ENCODE assay signal across 8 cellular contexts in the genomic region with DNA sequence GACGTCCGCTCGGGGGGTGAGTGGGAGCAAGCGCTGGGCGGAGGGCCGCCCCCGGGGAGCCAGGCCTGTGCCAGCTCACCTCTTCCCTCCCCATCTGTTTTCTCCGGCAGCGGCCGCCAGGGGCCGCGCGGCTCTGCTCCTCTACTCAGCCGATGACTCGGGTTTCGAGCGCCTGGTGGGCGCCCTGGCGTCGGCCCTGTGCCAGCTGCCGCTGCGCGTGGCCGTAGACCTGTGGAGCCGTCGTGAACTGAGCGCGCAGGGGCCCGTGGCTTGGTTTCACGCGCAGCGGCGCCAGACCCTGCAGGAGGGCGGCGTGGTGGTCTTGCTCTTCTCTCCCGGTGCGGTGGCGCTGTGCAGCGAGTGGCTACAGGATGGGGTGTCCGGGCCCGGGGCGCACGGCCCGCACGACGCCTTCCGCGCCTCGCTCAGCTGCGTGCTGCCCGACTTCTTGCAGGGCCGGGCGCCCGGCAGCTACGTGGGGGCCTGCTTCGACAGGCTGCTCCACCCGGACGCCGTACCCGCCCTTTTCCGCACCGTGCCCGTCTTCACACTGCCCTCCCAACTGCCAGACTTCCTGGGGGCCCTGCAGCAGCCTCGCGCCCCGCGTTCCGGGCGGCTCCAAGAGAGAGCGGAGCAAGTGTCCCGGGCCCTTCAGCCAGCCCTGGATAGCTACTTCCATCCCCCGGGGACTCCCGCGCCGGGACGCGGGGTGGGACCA. TPM values are rescaled to one million over a fixed set of nuclear protein-coding genes. Genes with fewer than 3 reads are reported as not detected.
DNase-seq lines count a peak whose midpoint lies in the region; ATAC-seq, FAIRE-seq and TF ChIP-seq lines count a peak whose summit lies in the region.

No MANE protein-coding gene starts in this region.

- no peak for FAIRE-seq in endothelial cell of umbilical vein (lab: Jason Lieb, UNC)

- H3K27me3 Mint-ChIP-seq in CD8-positive, alpha-beta T cell (ENCODE audit: low read depth), result no peaks in the 10 kb centered on the region
- H3K27me3 Mint-ChIP-seq in activated CD8-positive, alpha-beta memory T cell treated with anti-CD3 and anti-CD28 coated beads, Interleukin-2, amount 10 ng/mL, durations not matched to agents 7 days and 5 days, result no peaks in the 10 kb centered on the region

- peak overlapping the region; percentile 85 for H3K4me3 ChIP-seq in CD8-positive, alpha-beta T cell (ENCODE audit: low read depth, low read length)
- peak overlapping the region; percentile 19 to 76 (median 55) for H3K4me3 ChIP-seq in endothelial cell of umbilical vein (replicated peaks in 1 of 3; ENCODE audit: insufficient read depth in 1 of 3, low read depth in 1 of 3, low read length in 3 of 3)
- H3K4me3 ChIP-seq in mucosa of rectum (ENCODE audit: low read length in 2 of 2), result peak overlapping the region; percentile 94 to 98

- no peaks in the 10 kb centered on the region for H3K79me2 ChIP-seq in endothelial cell of umbilical vein (ENCODE audit: control insufficient read depth, insufficient read depth, low read length)

- peak overlapping the region; percentile 95 for H3K4me3 Mint-ChIP-seq in CD8-positive, alpha-beta T cell
- peak overlapping the region; percentile 84 for H3K4me3 Mint-ChIP-seq in activated CD8-positive, alpha-beta memory T cell treated with anti-CD3 and anti-CD28 coated beads, Interleukin-2, amount 10 ng/mL, durations not matched to agents 7 days and 5 days

- no peaks in the 10 kb centered on the region for H4K20me1 ChIP-seq in endothelial cell of umbilical vein (replicated peaks; ENCODE audit: control insufficient read depth, extremely low read depth, insufficient read depth, low read length)

- H3K9me3 Mint-ChIP-seq in CD8-positive, alpha-beta T cell, result no peaks in the 10 kb centered on the region
- H3K9me3 Mint-ChIP-seq in activated CD8-positive, alpha-beta memory T cell treated with anti-CD3 and anti-CD28 coated beads, Interleukin-2, amount 10 ng/mL, durations not matched to agents 7 days and 5 days (ENCODE audit: low read depth), result no peaks in the 10 kb centered on the region

- H3K9me3 ChIP-seq in CD8-positive, alpha-beta T cell (ENCODE audit: low read length), result no peaks in the 10 kb centered on the region
- H3K9me3 ChIP-seq in endothelial cell of umbilical vein (replicated peaks; ENCODE audit: control insufficient read depth, insufficient read depth, low read length) (no peaks in the 10 kb centered on the region), mucosa of rectum (ENCODE audit: control insufficient read depth in 2 of 2, low read length in 2 of 2) (no peaks in the 10 kb centered on the region)

- intact Hi-C loops in CD8-positive, alpha-beta T cell (cut with DNase I, micrococcal nuclease), result loop anchor here (1.0 to 10.0 kb wide), 25 partner anchors 13 to 1784 kb away; a partner anchor contains a TSS
- intact Hi-C loops in endothelial cell of umbilical vein (cut with micrococcal nuclease), result loop anchor here (1.0 to 10.0 kb wide), 11 partner anchors 13 to 802 kb away; a partner anchor contains a TSS

- CTCF ChIA-PET in CD8-positive, alpha-beta T cell (lab: Charles Lee), result interaction anchor here (0.7 to 4.0 kb wide), 24 partner anchors 9 to 353 kb away, joined by 3 to 22 read pairs (median 4); a partner anchor contains a TSS
- CTCF ChIA-PET in activated CD8-positive, alpha-beta memory T cell treated with anti-CD3 and anti-CD28 coated beads, Interleukin-2, amount 10 ng/mL, durations not matched to agents 7 days and 5 days (lab: Charles Lee), result interaction anchor here (0.7 to 5.2 kb wide), 52 partner anchors 8 to 389 kb away, joined by 3 to 38 read pairs (median 4); a partner anchor contains a TSS
- CTCF ChIA-PET in endothelial cell of umbilical vein (lab: Charles Lee), result interaction anchor here (0.6 to 4.0 kb wide), 41 partner anchors 9 to 806 kb away, joined by 3 to 105 read pairs (median 4); a partner anchor contains a TSS

- no peak for TF ChIP-seq POLR2A in endothelial cell of umbilical vein (IDR thresholded peaks at IDR 0.05; ENCODE audit: low read depth, low read length)

- peaks cover 47% of the 10 kb centered on the region for H3K4me1 Mint-ChIP-seq in CD8-positive, alpha-beta T cell (ENCODE audit: low read depth)
- H3K4me1 Mint-ChIP-seq in activated CD8-positive, alpha-beta memory T cell treated with anti-CD3 and anti-CD28 coated beads, Interleukin-2, amount 10 ng/mL, durations not matched to agents 7 days and 5 days, result peaks cover 32% of the 10 kb centered on the region

- H3K4me2 ChIP-seq in endothelial cell of umbilical vein (ENCODE audit: insufficient read depth, low read length), result peak overlapping the region; percentile 64

- peak overlapping the region; percentile 95 for H2AFZ ChIP-seq in endothelial cell of umbilical vein (ENCODE audit: low read depth, low read length)

- H3K36me3 Mint-ChIP-seq in CD8-positive, alpha-beta T cell, result peaks cover 28% of the 10 kb centered on the region
- H3K36me3 Mint-ChIP-seq in activated CD8-positive, alpha-beta memory T cell treated with anti-CD3 and anti-CD28 coated beads, Interleukin-2, amount 10 ng/mL, durations not matched to agents 7 days and 5 days, result peaks cover 7% of the 10 kb centered on the region

- DNase-seq in CD8-positive, alpha-beta T cell, result peak; percentile 77 to 92 (median 87)
- peak; percentile 79 for DNase-seq in NK-92 treated with Interleukin-12 subunit alpha and Interleukin-12 subunit beta, amount 100 ng/mL, for 24 hours (lab: John Stamatoyannopoulos, UW)
- DNase-seq in activated CD8-positive, alpha-beta memory T cell treated with anti-CD3 and anti-CD28 coated beads, Interleukin-2, amount 10 ng/mL, durations not matched to agents 7 days and 5 days, result peak; percentile 93
- peak; percentile 84 for DNase-seq in endothelial cell of umbilical vein (ENCODE audit: low read depth, low spot score)
- DNase-seq in stimulated activated CD8-positive, alpha-beta memory T cell treated with anti-CD3 and anti-CD28 coated beads, Interleukin-4, amount 100 ng/mL, for 24 hours (ENCODE audit: low read depth), result peak; percentile 85

- no peaks in the 10 kb centered on the region for H3K27me3 ChIP-seq in CD8-positive, alpha-beta T cell (ENCODE audit: insufficient read depth, low read length)
- H3K27me3 ChIP-seq in endothelial cell of umbilical vein (ENCODE audit: control insufficient read depth in 2 of 2, insufficient read depth in 2 of 2, low read length in 2 of 2), result no peaks in the 10 kb centered on the region
- H3K27me3 ChIP-seq in mucosa of rectum (ENCODE audit: control insufficient read depth in 2 of 2, insufficient read depth in 2 of 2, low read length in 2 of 2), result no peaks in the 10 kb centered on the region

- POLR2A ChIA-PET in CD8-positive, alpha-beta T cell (lab: Charles Lee), result interaction anchor here (0.7 to 5.2 kb wide), 37 partner anchors 9 to 570 kb away, joined by 3 to 46 read pairs (median 6); a partner anchor contains a TSS
- POLR2A ChIA-PET in endothelial cell of umbilical vein (lab: Charles Lee), result interaction anchor here (1.0 to 1.9 kb wide), 5 partner anchors 14 to 140 kb away, joined by 3 to 14 read pairs (median 3); a partner anchor contains a TSS

- H3K9me1 ChIP-seq in endothelial cell of umbilical vein (replicated peaks; ENCODE audit: control insufficient read depth, extremely low read depth, insufficient read depth, low read length), result no peaks in the 10 kb centered on the region

- peak overlapping the region; percentile 90 for H3K27ac ChIP-seq in CD8-positive, alpha-beta T cell (ENCODE audit: low read depth, low read length)
- H3K27ac ChIP-seq in endothelial cell of umbilical vein (ENCODE audit: insufficient read depth, low read depth, low read length) (peak overlapping the region; percentile 85), mucosa of rectum (ENCODE audit: low read depth in 2 of 2, low read length in 2 of 2) (peak overlapping the region; percentile 94 to 96)

- H3K9ac ChIP-seq in endothelial cell of umbilical vein (replicated peaks; ENCODE audit: extremely low read depth, insufficient read depth, low read length) (peak overlapping the region; percentile 91), mucosa of rectum (ENCODE audit: low read depth in 1 of 2, low read length in 2 of 2) (peak overlapping the region; percentile 75 to 89)

- BruUV-seq in endothelial cell of umbilical vein (replicated peaks; lab: Mats Ljungman, UMichigan), result no TSS peak

- H3K36me3 ChIP-seq in CD8-positive, alpha-beta T cell (ENCODE audit: insufficient read depth, low read length), result peaks cover 4% of the 10 kb centered on the region
- peaks cover 2 to 10% of the 10 kb centered on the region in 2 experiments for H3K36me3 ChIP-seq in endothelial cell of umbilical vein (ENCODE audit: control insufficient read depth in 2 of 2, extremely low read depth in 1 of 2, insufficient read depth in 2 of 2, low read length in 2 of 2)
- H3K36me3 ChIP-seq in mucosa of rectum (ENCODE audit: control insufficient read depth in 2 of 2, insufficient read depth in 2 of 2, low read length in 2 of 2), result peaks cover 12 to 16% of the 10 kb centered on the region in 2 donors

- peaks cover 32% of the 10 kb centered on the region for H3K4me1 ChIP-seq in CD8-positive, alpha-beta T cell (ENCODE audit: insufficient read depth, low read length)
- peaks cover 16% of the 10 kb centered on the region for H3K4me1 ChIP-seq in endothelial cell of umbilical vein (ENCODE audit: control insufficient read depth, extremely low read depth, insufficient read depth, low read length)
- H3K4me1 ChIP-seq in mucosa of rectum (ENCODE audit: control insufficient read depth in 2 of 2, insufficient read depth in 2 of 2, low read length in 2 of 2), result peaks cover 18 to 23% of the 10 kb centered on the region in 2 donors

- dilution Hi-C loops in endothelial cell of umbilical vein (cut with MboI; ENCODE audit: extremely low pct_ligation_motif_present, low sequenced_read_pairs), result no loop called here

- peak; percentile 79 for TF ChIP-seq CTCF in CD8-positive, alpha-beta T cell (IDR thresholded peaks at IDR 0.05)
- peak; percentile 75 to 91 for TF ChIP-seq CTCF in endothelial cell of umbilical vein (IDR thresholded peaks at IDR 0.05; ENCODE audit: extremely low read depth in 1 of 2, insufficient read depth in 1 of 2, low read depth in 1 of 2, low read length in 2 of 2)

- H3K27ac Mint-ChIP-seq in CD8-positive, alpha-beta T cell, result peak overlapping the region; percentile 99
- peak overlapping the region; percentile 93 for H3K27ac Mint-ChIP-seq in activated CD8-positive, alpha-beta memory T cell treated with anti-CD3 and anti-CD28 coated beads, Interleukin-2, amount 10 ng/mL, durations not matched to agents 7 days and 5 days

- peak; percentile 59 for ATAC-seq in CD8-positive, alpha-beta T cell
- ATAC-seq in GM19328 (IDR thresholded peaks at IDR 0.05; ENCODE audit: unreplicated experiment) (peak; percentile 56), HG03457 (IDR thresholded peaks at IDR 0.05; ENCODE audit: unreplicated experiment) (peak; percentile 48)
- ATAC-seq in activated CD8-positive, alpha-beta memory T cell treated with anti-CD3 and anti-CD28 coated beads, Interleukin-2, amount 10 ng/mL, durations not matched to agents 7 days and 5 days, result peak; percentile 81

RNA-seq across cellular contexts. Expression of a gene that starts 0.6 kb away (rescaled TPM):
- total RNA-seq in CD8-positive, alpha-beta T cell, result 10 to 100 TPM in 1 of 2 experiments, 1 to 10 TPM in 1; 6.3 to 10.7 TPM
- total RNA-seq in activated CD8-positive, alpha-beta memory T cell treated with anti-CD3 and anti-CD28 coated beads, Interleukin-2, amount 10 ng/mL, durations not matched to agents 7 days and 5 days, result 10 to 100 TPM; 17.4 to 18.9 TPM
- total RNA-seq in endothelial cell of umbilical vein, result 21.6 and 27.3 TPM in 2 replicates
- 41.2 and 43.9 TPM in 2 replicates for polyA plus RNA-seq in endothelial cell of umbilical vein
- polyA plus RNA-seq in endothelial cell of umbilical vein (2011; cell fraction: cytosol; rRNA removed), result 36.7 and 38.8 TPM in 2 replicates
- polyA plus RNA-seq in endothelial cell of umbilical vein (2011; cell fraction: nucleus; rRNA removed), result 45.8 and 46.8 TPM in 2 replicates
- polyA plus RNA-seq in endothelial cell of umbilical vein (2012), result 16.0 and 28.7 TPM in 2 replicates
- 29.4 and 29.7 TPM in 2 replicates for polyA minus RNA-seq in endothelial cell of umbilical vein
- 5.7 TPM for polyA minus RNA-seq in endothelial cell of umbilical vein (2011; cell fraction: cytosol; rRNA and poly(A)+ RNA removed)
- polyA minus RNA-seq in endothelial cell of umbilical vein (2011; cell fraction: nucleus; rRNA and poly(A)+ RNA removed), result 7.5 and 7.8 TPM in 2 replicates

RNA-seq across cellular contexts. Expression of a gene that starts 16.1 kb away (rescaled TPM):
- total RNA-seq in CD8-positive, alpha-beta T cell, result under 1 TPM; 0.71 to 0.83 TPM
- total RNA-seq in activated CD8-positive, alpha-beta memory T cell treated with anti-CD3 and anti-CD28 coated beads, Interleukin-2, amount 10 ng/mL, durations not matched to agents 7 days and 5 days, result under 1 TPM; 0.30 to 0.41 TPM
- 16.7 and 19.9 TPM in 2 replicates for total RNA-seq in endothelial cell of umbilical vein
- polyA plus RNA-seq in endothelial cell of umbilical vein, result 18.7 and 22.3 TPM in 2 replicates
- 13.8 and 17.6 TPM in 2 replicates for polyA plus RNA-seq in endothelial cell of umbilical vein (2011; cell fraction: cytosol; rRNA removed)
- 36.8 and 44.8 TPM in 2 replicates for polyA plus RNA-seq in endothelial cell of umbilical vein (2011; cell fraction: nucleus; rRNA removed)
- 10.6 and 12.5 TPM in 2 replicates for polyA plus RNA-seq in endothelial cell of umbilical vein (2012)
- 13.9 and 16.5 TPM in 2 replicates for polyA minus RNA-seq in endothelial cell of umbilical vein
- 21.0 TPM for polyA minus RNA-seq in endothelial cell of umbilical vein (2011; cell fraction: cytosol; rRNA and poly(A)+ RNA removed)
- 9.9 and 13.4 TPM in 2 replicates for polyA minus RNA-seq in endothelial cell of umbilical vein (2011; cell fraction: nucleus; rRNA and poly(A)+ RNA removed)

RNA-seq across cellular contexts. Expression of a gene that starts 19.2 kb away (rescaled TPM):
- 1 to 10 TPM; 6.4 to 6.9 TPM for total RNA-seq in CD8-positive, alpha-beta T cell
- 1 to 10 TPM; 3.5 to 6.4 TPM for total RNA-seq in activated CD8-positive, alpha-beta memory T cell treated with anti-CD3 and anti-CD28 coated beads, Interleukin-2, amount 10 ng/mL, durations not matched to agents 7 days and 5 days
- total RNA-seq in endothelial cell of umbilical vein, result 1.5 and 2.5 TPM in 2 replicates
- 1.5 and 2.0 TPM in 2 replicates for polyA plus RNA-seq in endothelial cell of umbilical vein
- 1.4 and 1.6 TPM in 2 replicates for polyA plus RNA-seq in endothelial cell of umbilical vein (2011; cell fraction: cytosol; rRNA removed)
- 1.2 and 1.6 TPM in 2 replicates for polyA plus RNA-seq in endothelial cell of umbilical vein (2011; cell fraction: nucleus; rRNA removed)
- polyA plus RNA-seq in endothelial cell of umbilical vein (2012), result 1.2 and 1.3 TPM in 2 replicates
- 1.7 and 2.3 TPM in 2 replicates for polyA minus RNA-seq in endothelial cell of umbilical vein
- 0.31 TPM for polyA minus RNA-seq in endothelial cell of umbilical vein (2011; cell fraction: cytosol; rRNA and poly(A)+ RNA removed)
- 1.1 and 1.2 TPM in 2 replicates for polyA minus RNA-seq in endothelial cell of umbilical vein (2011; cell fraction: nucleus; rRNA and poly(A)+ RNA removed)

RNA-seq across cellular contexts. Expression of a gene that starts 30.4 kb away (rescaled TPM):
- 1 to 10 TPM; 2.5 to 3.1 TPM for total RNA-seq in CD8-positive, alpha-beta T cell
- 1 to 10 TPM in 1 of 2 experiments, under 1 TPM in 1; 0.68 to 1.9 TPM for total RNA-seq in activated CD8-positive, alpha-beta memory T cell treated with anti-CD3 and anti-CD28 coated beads, Interleukin-2, amount 10 ng/mL, durations not matched to agents 7 days and 5 days
- 1.2 and 1.5 TPM in 2 replicates for total RNA-seq in endothelial cell of umbilical vein
- polyA plus RNA-seq in endothelial cell of umbilical vein, result 1.3 and 1.6 TPM in 2 replicates
- polyA plus RNA-seq in endothelial cell of umbilical vein (2011; cell fraction: cytosol; rRNA removed), result 0.94 and 1.9 TPM in 2 replicates
- polyA plus RNA-seq in endothelial cell of umbilical vein (2011; cell fraction: nucleus; rRNA removed), result 4.1 and 4.9 TPM in 2 replicates
- polyA plus RNA-seq in endothelial cell of umbilical vein (2012), result 0.40 and 0.64 TPM in 2 replicates
- polyA minus RNA-seq in endothelial cell of umbilical vein, result 1.2 and 2.1 TPM in 2 replicates
- 0.41 TPM for polyA minus RNA-seq in endothelial cell of umbilical vein (2011; cell fraction: cytosol; rRNA and poly(A)+ RNA removed)
- polyA minus RNA-seq in endothelial cell of umbilical vein (2011; cell fraction: nucleus; rRNA and poly(A)+ RNA removed), result 1.3 and 1.4 TPM in 2 replicates

RNA-seq across cellular contexts. Expression of a gene that starts 42.6 kb away (rescaled TPM):
- total RNA-seq in CD8-positive, alpha-beta T cell, result 10 to 100 TPM; 13.4 to 14.5 TPM
- 10 to 100 TPM; 27.9 to 44.0 TPM for total RNA-seq in activated CD8-positive, alpha-beta memory T cell treated with anti-CD3 and anti-CD28 coated beads, Interleukin-2, amount 10 ng/mL, durations not matched to agents 7 days and 5 days
- total RNA-seq in endothelial cell of umbilical vein, result 29.6 and 31.4 TPM in 2 replicates
- polyA plus RNA-seq in endothelial cell of umbilical vein, result 46.5 and 50.1 TPM in 2 replicates
- 31.9 and 35.0 TPM in 2 replicates for polyA plus RNA-seq in endothelial cell of umbilical vein (2011; cell fraction: cytosol; rRNA removed)
- polyA plus RNA-seq in endothelial cell of umbilical vein (2011; cell fraction: nucleus; rRNA removed), result 14.3 and 15.5 TPM in 2 replicates
- polyA plus RNA-seq in endothelial cell of umbilical vein (2012), result 23.1 and 35.2 TPM in 2 replicates
- polyA minus RNA-seq in endothelial cell of umbilical vein, result 50.6 and 58.6 TPM in 2 replicates
- polyA minus RNA-seq in endothelial cell of umbilical vein (2011; cell fraction: cytosol; rRNA and poly(A)+ RNA removed), result 43.1 TPM
- polyA minus RNA-seq in endothelial cell of umbilical vein (2011; cell fraction: nucleus; rRNA and poly(A)+ RNA removed), result 10.1 and 14.6 TPM in 2 replicates

Comparison
In these comparisons a context has a peak if more than half of its experiments do, and no peak if none do; other contexts are left out.
1. Peak in every context shown above with its lines: DNase-seq, ATAC-seq, H3K4me3 ChIP-seq and H3K27ac ChIP-seq.